In the genomic region with DNA sequence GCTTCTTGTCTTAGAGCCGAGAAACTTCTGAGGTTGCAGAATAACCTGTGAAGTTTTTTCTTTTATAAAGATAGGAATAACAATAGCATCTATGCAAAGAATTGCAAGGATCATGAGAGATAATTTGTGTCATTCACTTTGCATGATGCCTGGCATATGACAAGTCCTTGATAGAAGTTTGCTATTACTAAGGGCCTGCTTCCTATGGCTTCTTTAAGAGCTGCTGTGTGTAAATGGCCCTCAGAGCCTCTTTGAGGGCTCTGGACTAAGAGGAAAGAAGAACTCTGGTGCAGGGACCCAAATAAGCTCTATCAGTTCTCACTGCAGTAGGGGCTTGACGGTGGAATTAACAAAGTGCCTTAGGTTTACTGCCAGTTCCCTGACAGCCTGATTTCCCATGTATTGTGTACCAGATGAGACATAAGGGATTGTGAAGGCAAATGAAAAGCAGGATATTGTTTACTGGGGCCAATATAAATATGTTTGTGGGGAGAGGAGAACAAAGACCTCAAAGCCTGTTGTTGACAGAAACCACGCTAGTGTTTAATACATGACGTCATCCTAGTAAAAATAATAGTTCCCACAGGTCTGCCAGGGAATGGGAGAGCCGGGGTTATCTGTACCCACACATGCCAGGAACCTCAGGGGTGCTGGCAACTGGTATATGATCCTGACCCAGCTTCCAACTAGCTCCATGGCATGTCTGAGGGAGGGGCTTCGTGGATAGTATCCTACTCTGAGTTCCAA, we compare ENCODE assay signal across 13 cellular contexts.
DNase-seq lines count a peak whose midpoint lies in the region; FAIRE-seq and TF ChIP-seq lines count a peak whose summit lies in the region.
"Had no signal": no experiment of that assay in that cellular context is flagged by ENCODE, and none has a peak within 500 bp of the region (broad histone marks: within the 10 kb centered on the region; RNA-seq: fewer than 3 reads in every experiment).

No MANE protein-coding gene starts in this region.

- no peaks in the 10 kb centered on the region for H3K36me3 ChIP-seq in bronchial epithelial cell (ENCODE audit: control insufficient read depth, insufficient read depth, low read length)
- H3K36me3 ChIP-seq in WERI-Rb-1 = no peaks in the 10 kb centered on the region

- no peak for TF ChIP-seq CTCF in bronchial epithelial cell (IDR thresholded peaks at IDR 0.05; ENCODE audit: insufficient read depth, low read length, severe bottlenecking)
- no peak for TF ChIP-seq CTCF in WERI-Rb-1 (IDR thresholded peaks at IDR 0.05; ENCODE audit: low read depth, low read length)

- H3K27ac ChIP-seq in WERI-Rb-1 = no peak overlapping the region

- no peaks in the 10 kb centered on the region for H3K9me3 ChIP-seq in WERI-Rb-1 (ENCODE audit: severe bottlenecking)

- no peak overlapping the region for H3K4me3 ChIP-seq in bronchial epithelial cell (ENCODE audit: low read depth, low read length)
- H3K4me3 ChIP-seq in WERI-Rb-1 (ENCODE audit: low read depth, low read length) = no peak overlapping the region

- FAIRE-seq in bronchial epithelial cell (lab: Jason Lieb, UNC) = no peak
- FAIRE-seq: colon had no signal

- DNase-seq in AG20443 (ENCODE audit: low spot score) = peak; percentile 29
- DNase-seq in NCI-H2029 (lab: John Stamatoyannopoulos, UW) = peak; percentile 77
- DNase-seq in bronchial epithelial cell (ENCODE audit: low read depth) = peak; percentile 50
- DNase-seq in kidney glomerular epithelial cell (lab: John Stamatoyannopoulos, UW) = peak; percentile 34
- no peak for DNase-seq in hippocampal formation (lab: John Stamatoyannopoulos, UW)
- no peak for DNase-seq in NK-92 (lab: John Stamatoyannopoulos, UW; ENCODE audit: unreplicated experiment)
- no peak for DNase-seq in WERI-Rb-1
- no peak for DNase-seq in NOMO-1 treated with dmso at 0.1 percent for 144 hours (lab: John Stamatoyannopoulos, UW; ENCODE audit: unreplicated experiment)
- DNase-seq: activated CD8-positive, alpha-beta memory T cell treated with anti-CD3 and anti-CD28 coated beads, Interleukin-2, amount 50 U/mL, for 4 hours; head of caudate nucleus; stimulated activated CD8-positive, alpha-beta memory T cell treated with anti-CD3 and anti-CD28 coated beads, Interleukin-4, amount 100 ng/mL, for 48 hours; T1000 had no signal

- no peaks in the 10 kb centered on the region for H3K27me3 ChIP-seq in bronchial epithelial cell (ENCODE audit: control insufficient read depth, insufficient read depth, low read length)
- no peaks in the 10 kb centered on the region for H3K27me3 ChIP-seq in WERI-Rb-1 (ENCODE audit: insufficient read depth, low read depth, severe bottlenecking)

Comparison
In these comparisons a context has a peak if more than half of its experiments do, and no peak if none do; other contexts are left out.
1. DNase-seq: peak in AG20443 (single experiment), NCI-H2029 (single experiment), bronchial epithelial cell (single experiment) and kidney glomerular epithelial cell (single experiment); none in hippocampal formation (0 of 2), NK-92 (single experiment), WERI-Rb-1 (single experiment) and NOMO-1 treated with dmso at 0.1 percent for 144 hours (single experiment).